In genomic region chr7:38890597-38890996, GRCh38 we compare ENCODE assay signal across 37 cellular contexts.
"Had no signal": no experiment of that assay in that cellular context is flagged by ENCODE, and none has a peak within 500 bp of the region (broad histone marks: within the 10 kb centered on the region; RNA-seq: fewer than 3 reads in every experiment).

No MANE protein-coding gene starts in this region.

- H3K36me3 ChIP-seq: breast epithelium had no signal

- H3K9me3 Mint-ChIP-seq: T-helper 1 cell treated with Interleukin-12 subunit alpha and Interleukin-12 subunit beta and Interleukin-4 antibody, amounts not matched to agents 30 μg/mL and 1 μg/mL, for 36 hours had no signal

- ATAC-seq: activated CD4-positive, alpha-beta T cell treated with anti-CD3 and anti-CD28 coated beads for 36 hours; activated CD4-positive, CD25-positive, alpha-beta regulatory T cell treated with anti-CD3 and anti-CD28 coated beads, Interleukin-2, amount 50 U/mL, for 24 hours; activated CD8-positive, alpha-beta memory T cell treated with anti-CD3 and anti-CD28 coated beads, Interleukin-2, amount 10 ng/mL, durations not matched to agents 7 days and 5 days; activated CD8-positive, alpha-beta T cell treated with anti-CD3 and anti-CD28 coated beads, Interleukin-2, amount 10 ng/mL, durations not matched to agents 7 days and 5 days; activated naive CD8-positive, alpha-beta T cell treated with anti-CD3 and anti-CD28 coated beads, Interleukin-2, amount 50 U/mL, for 24 hours; body of pancreas had no signal

- H3K4me1 ChIP-seq: ascending aorta, body of pancreas, breast epithelium had no signal

- H3K27ac Mint-ChIP-seq: activated CD4-positive, alpha-beta memory T cell treated with anti-CD3 and anti-CD28 coated beads, Interleukin-2, amount 10 ng/mL, durations not matched to agents 7 days and 5 days; activated CD4-positive, alpha-beta T cell treated with anti-CD3 and anti-CD28 coated beads for 36 hours; activated CD4-positive, alpha-beta T cell treated with anti-CD3 and anti-CD28 coated beads, Interleukin-2, amount 10 ng/mL, durations not matched to agents 7 days and 5 days; activated CD8-positive, alpha-beta memory T cell treated with anti-CD3 and anti-CD28 coated beads, Interleukin-2, amount 10 ng/mL, durations not matched to agents 7 days and 5 days; activated CD8-positive, alpha-beta T cell treated with anti-CD3 and anti-CD28 coated beads, Interleukin-2, amount 10 ng/mL, durations not matched to agents 7 days and 5 days; activated naive CD4-positive, alpha-beta T cell treated with anti-CD3 and anti-CD28 coated beads, Interleukin-2, amount 10 ng/mL, durations not matched to agents 7 days and 5 days; activated naive CD4-positive, alpha-beta T cell treated with anti-CD3 and anti-CD28 coated beads, Interleukin-2, amount 50 U/mL, for 24 hours; activated naive CD8-positive, alpha-beta T cell; activated naive CD8-positive, alpha-beta T cell treated with anti-CD3 and anti-CD28 coated beads, Interleukin-2, amount 10 ng/mL, durations not matched to agents 7 days and 5 days; activated naive CD8-positive, alpha-beta T cell treated with anti-CD3 and anti-CD28 coated beads, Interleukin-2, amount 50 U/mL, for 24 hours; activated T-cell treated with anti-CD3 and anti-CD28 coated beads, Interleukin-2, amount 50 U/mL, for 24 hours; activated T-helper 2 cell treated with anti-CD3 and anti-CD28 coated beads, Interferon-gamma antibody, Interleukin-2, Interleukin-4, amounts not matched to agents 10 μg/mL and 5 μg/mL and 100 μg/mL, durations not matched to agents 14 hours and 24 hours and 36 hours; T-helper 1 cell treated with Interleukin-12 subunit alpha and Interleukin-12 subunit beta and Interleukin-4 antibody, amounts not matched to agents 30 μg/mL and 1 μg/mL, for 36 hours; T-helper 2 cell treated with Interferon-gamma antibody and Interleukin-4, amounts not matched to agents 5 μg/mL and 100 μg/mL, for 36 hours had no signal

- H3K27me3 Mint-ChIP-seq: activated CD4-positive, alpha-beta memory T cell treated with anti-CD3 and anti-CD28 coated beads, Interleukin-2, amount 10 ng/mL, durations not matched to agents 7 days and 5 days; activated CD4-positive, alpha-beta T cell treated with anti-CD3 and anti-CD28 coated beads for 36 hours; activated CD4-positive, alpha-beta T cell treated with anti-CD3 and anti-CD28 coated beads, Interleukin-2, amount 10 ng/mL, durations not matched to agents 7 days and 5 days; activated CD8-positive, alpha-beta memory T cell treated with anti-CD3 and anti-CD28 coated beads, Interleukin-2, amount 10 ng/mL, durations not matched to agents 7 days and 5 days; activated naive CD4-positive, alpha-beta T cell treated with anti-CD3 and anti-CD28 coated beads, Interleukin-2, amount 10 ng/mL, durations not matched to agents 7 days and 5 days; activated naive CD4-positive, alpha-beta T cell treated with anti-CD3 and anti-CD28 coated beads, Interleukin-2, amount 50 U/mL, for 24 hours; activated naive CD8-positive, alpha-beta T cell; activated naive CD8-positive, alpha-beta T cell treated with anti-CD3 and anti-CD28 coated beads, Interleukin-2, amount 10 ng/mL, durations not matched to agents 7 days and 5 days; activated naive CD8-positive, alpha-beta T cell treated with anti-CD3 and anti-CD28 coated beads, Interleukin-2, amount 50 U/mL, for 24 hours; activated T-cell treated with anti-CD3 and anti-CD28 coated beads, Interleukin-2, amount 50 U/mL, for 24 hours had no signal

- DNase-seq: activated CD4-positive, alpha-beta memory T cell treated with anti-CD3 and anti-CD28 coated beads, Interleukin-2, amount 10 ng/mL, durations not matched to agents 7 days and 5 days; activated CD4-positive, alpha-beta T cell treated with anti-CD3 and anti-CD28 coated beads for 1 hour; activated CD4-positive, alpha-beta T cell treated with anti-CD3 and anti-CD28 coated beads for 36 hours; activated CD4-positive, alpha-beta T cell treated with anti-CD3 and anti-CD28 coated beads for 48 hours; activated CD4-positive, alpha-beta T cell treated with anti-CD3 and anti-CD28 coated beads, Interleukin-2, amount 10 ng/mL, durations not matched to agents 7 days and 5 days; activated CD4-positive, alpha-beta T cell treated with anti-CD3 and anti-CD28 coated beads, Interleukin-2, amount 50 U/mL, for 48 hours; activated CD4-positive, CD25-positive, alpha-beta regulatory T cell; activated CD8-positive, alpha-beta memory T cell treated with anti-CD3 and anti-CD28 coated beads for 24 hours; activated CD8-positive, alpha-beta memory T cell treated with anti-CD3 and anti-CD28 coated beads, Interleukin-2, amount 10 ng/mL, durations not matched to agents 7 days and 5 days; activated CD8-positive, alpha-beta memory T cell treated with anti-CD3 and anti-CD28 coated beads, Interleukin-2, amount 50 U/mL, for 48 hours; activated CD8-positive, alpha-beta T cell treated with anti-CD3 and anti-CD28 coated beads, Interleukin-2, amount 10 ng/mL, durations not matched to agents 7 days and 5 days; activated effector memory CD4-positive, alpha-beta T cell treated with Interleukin-2 at 50 U/mL for 16 hours; activated gamma-delta T cell; activated naive CD4-positive, alpha-beta T cell treated with anti-CD3 and anti-CD28 coated beads, Interleukin-2, amount 10 ng/mL, durations not matched to agents 7 days and 5 days; activated naive CD4-positive, alpha-beta T cell treated with Interleukin-2 at 50 U/mL for 16 hours; activated naive CD8-positive, alpha-beta T cell treated with anti-CD3 and anti-CD28 coated beads, Interleukin-2, amount 10 ng/mL, durations not matched to agents 7 days and 5 days; activated naive CD8-positive, alpha-beta T cell treated with anti-CD3 and anti-CD28 coated beads, Interleukin-2, amount 50 U/mL, for 24 hours; activated T-cell treated with anti-CD3 and anti-CD28 coated beads, Interleukin-2, amount 50 U/mL, for 24 hours; activated T-cell treated with anti-CD3 and anti-CD28 coated beads, Interleukin-2, amount 50 U/mL, for 48 hours; amygdala; anterior cingulate cortex; body of pancreas; brain microvascular endothelial cell; central memory CD4-positive, alpha-beta T cell; T-helper 1 cell; T-helper 2 cell; T-helper 9 cell had no signal

- H3K27me3 ChIP-seq: ascending aorta, body of pancreas, brain microvascular endothelial cell, breast epithelium had no signal

- H3K4me3 Mint-ChIP-seq: activated CD4-positive, alpha-beta memory T cell treated with anti-CD3 and anti-CD28 coated beads, Interleukin-2, amount 10 ng/mL, durations not matched to agents 7 days and 5 days; activated CD4-positive, alpha-beta T cell treated with anti-CD3 and anti-CD28 coated beads for 36 hours; activated CD4-positive, alpha-beta T cell treated with anti-CD3 and anti-CD28 coated beads, Interleukin-2, amount 10 ng/mL, durations not matched to agents 7 days and 5 days; activated CD8-positive, alpha-beta memory T cell treated with anti-CD3 and anti-CD28 coated beads, Interleukin-2, amount 10 ng/mL, durations not matched to agents 7 days and 5 days; activated CD8-positive, alpha-beta T cell treated with anti-CD3 and anti-CD28 coated beads, Interleukin-2, amount 10 ng/mL, durations not matched to agents 7 days and 5 days; activated naive CD4-positive, alpha-beta T cell treated with anti-CD3 and anti-CD28 coated beads, Interleukin-2, amount 10 ng/mL, durations not matched to agents 7 days and 5 days; activated naive CD4-positive, alpha-beta T cell treated with anti-CD3 and anti-CD28 coated beads, Interleukin-2, amount 50 U/mL, for 24 hours; activated naive CD8-positive, alpha-beta T cell; activated naive CD8-positive, alpha-beta T cell treated with anti-CD3 and anti-CD28 coated beads, Interleukin-2, amount 10 ng/mL, durations not matched to agents 7 days and 5 days; activated naive CD8-positive, alpha-beta T cell treated with anti-CD3 and anti-CD28 coated beads, Interleukin-2, amount 50 U/mL, for 24 hours; activated T-cell treated with anti-CD3 and anti-CD28 coated beads, Interleukin-2, amount 50 U/mL, for 24 hours; T-helper 1 cell treated with Interleukin-12 subunit alpha and Interleukin-12 subunit beta and Interleukin-4 antibody, amounts not matched to agents 30 μg/mL and 1 μg/mL, for 36 hours; T-helper 2 cell treated with Interferon-gamma antibody and Interleukin-4, amounts not matched to agents 5 μg/mL and 100 μg/mL, for 36 hours had no signal

- H3K9me3 ChIP-seq: ascending aorta, body of pancreas had no signal

- FAIRE-seq: TTC549 had no signal

- H3K27ac ChIP-seq: ascending aorta, body of pancreas, brain microvascular endothelial cell, breast epithelium, VCaP had no signal

- H3K4me3 ChIP-seq: ascending aorta, body of pancreas, breast epithelium had no signal
